In the genomic region with DNA sequence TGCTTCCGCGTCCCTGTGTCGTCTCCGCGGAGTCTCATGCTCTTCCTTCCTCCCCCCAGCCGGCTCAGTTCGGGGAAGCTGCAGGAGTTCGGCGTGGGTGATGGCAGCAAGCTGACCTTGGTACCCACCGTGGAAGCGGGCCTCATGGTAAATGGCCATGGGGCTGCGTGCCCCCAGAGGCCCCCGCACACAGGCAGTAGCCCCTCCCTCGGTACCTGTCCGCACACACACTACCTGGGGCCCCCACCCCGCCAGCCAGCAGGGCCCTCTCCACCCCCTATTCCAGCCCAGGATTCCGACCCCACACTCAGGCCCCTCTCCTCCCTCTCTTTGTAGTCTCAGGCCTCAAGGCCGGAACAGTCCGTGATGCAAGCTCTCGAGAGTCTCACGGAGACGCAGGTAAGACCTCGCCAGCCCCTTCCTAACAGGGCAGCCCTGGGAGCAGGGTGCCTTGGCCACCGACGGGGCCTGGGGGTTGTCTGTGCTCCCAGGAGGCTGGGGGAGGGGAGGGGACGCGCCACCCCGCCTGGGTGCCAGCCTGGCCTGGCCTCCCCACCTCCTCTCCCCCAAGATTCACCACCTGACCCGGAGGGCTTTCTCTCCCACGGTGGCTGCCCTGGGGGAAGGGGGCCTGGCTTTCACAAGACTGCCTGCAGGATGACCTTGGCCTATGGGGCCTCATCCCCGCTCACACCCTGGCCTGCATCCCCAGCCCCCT, we compare ENCODE assay signal across 6 cellular contexts. TPM values are rescaled to one million over a fixed set of nuclear protein-coding genes. Genes with fewer than 3 reads are reported as not detected.
A peak's percentile ranks its signal among the peaks of the same experiment; 100 is the strongest.
DNase-seq lines count a peak whose midpoint lies in the region; ATAC-seq and FAIRE-seq lines count a peak whose summit lies in the region.

No MANE protein-coding gene starts in this region.

- H3K4me3 ChIP-seq in H7 (ENCODE audit: insufficient read depth, low read depth, low read length) (peak overlapping the region; percentile 93), right cardiac atrium (ENCODE audit: low read length) (peak overlapping the region; percentile 68)

- ATAC-seq in right cardiac atrium (no peak), HG02623 (IDR thresholded peaks at IDR 0.05; ENCODE audit: unreplicated experiment) (no peak)

- H3K27ac ChIP-seq in right cardiac atrium (ENCODE audit: low read length) (peak overlapping the region; percentile 98), temporal lobe (ENCODE audit: low read depth, low read length) (peak overlapping the region; percentile 95)

- FAIRE-seq in urothelium cell line (lab: Jason Lieb, UNC), result no peak

- H3K36me3 ChIP-seq in H7 (replicated peaks; ENCODE audit: control insufficient read depth, insufficient read depth, low read length), result peaks cover 16% of the 10 kb centered on the region

- intact Hi-C loops in right cardiac atrium (cut with DNase I), result no loop called here

- WGBS in right cardiac atrium, result 5% methylated on average over 31 of the region's 31 CpGs

- H3K27me3 ChIP-seq in H7 (ENCODE audit: control insufficient read depth, insufficient read depth, low read length) (no peaks in the 10 kb centered on the region), right cardiac atrium (ENCODE audit: control insufficient read depth, insufficient read depth) (no peaks in the 10 kb centered on the region)

- no peaks in the 10 kb centered on the region for H3K9me3 ChIP-seq in right cardiac atrium (ENCODE audit: control insufficient read depth, low read length)

- peaks cover 15% of the 10 kb centered on the region for H3K4me1 ChIP-seq in right cardiac atrium (ENCODE audit: control insufficient read depth, insufficient read depth, low read length)

- DNase-seq in H7 (peak; percentile 71), right cardiac atrium (peak in 1 of 3 donors; percentile 78), urothelium cell line (ENCODE audit: low spot score) (no peak)
- peak; percentile 60 for DNase-seq in activated CD4-positive, alpha-beta T cell treated with anti-CD3 and anti-CD28 coated beads, Interleukin-2, amount 50 U/mL, for 1 hour

RNA-seq across cellular contexts. Expression of a gene that starts 3.3 kb away (rescaled TPM):
- 35.1 and 50.3 TPM in 2 replicates for total RNA-seq in H7 (2014; rRNA removed; shearing (Covaris generic))
- total RNA-seq in right cardiac atrium, result 100 to 1,000 TPM in 1 of 4 donors, 10 to 100 TPM in 3; 50.2 to 123 (median 62.4) TPM
- polyA plus RNA-seq in right cardiac atrium, result 45.6 TPM
- total RNA-seq in temporal lobe, result 22.6 TPM

RNA-seq across cellular contexts. Expression of a gene that starts 10.1 kb away (rescaled TPM):
- total RNA-seq in H7 (2014; rRNA removed; shearing (Covaris generic)), result 44.7 and 53.1 TPM in 2 replicates
- total RNA-seq in right cardiac atrium (100 to 1,000 TPM; 490 to 706 (median 622) TPM), temporal lobe (27.5 TPM)
- polyA plus RNA-seq in right cardiac atrium, result 660 TPM

RNA-seq across cellular contexts. Expression of a gene that starts 13.9 kb away (rescaled TPM):
- 6.7 and 9.8 TPM in 2 replicates for total RNA-seq in H7 (2014; rRNA removed; shearing (Covaris generic))
- total RNA-seq in right cardiac atrium (1 to 10 TPM in 3 of 4 donors, under 1 TPM in 1; 0.89 to 2.2 (median 1.5) TPM), temporal lobe (6.4 TPM)
- polyA plus RNA-seq in right cardiac atrium, result 0.97 TPM

RNA-seq across cellular contexts. Expression of a gene that starts 17.5 kb away (rescaled TPM):
- total RNA-seq in H7 (2014; rRNA removed; shearing (Covaris generic)), result 219 and 221 TPM in 2 replicates
- total RNA-seq in right cardiac atrium (100 to 1,000 TPM; 288 to 417 (median 333) TPM), temporal lobe (289 TPM)
- 370 TPM for polyA plus RNA-seq in right cardiac atrium

RNA-seq across cellular contexts. Expression of a gene that starts 23.7 kb away (rescaled TPM):
- total RNA-seq in H7 (2014; rRNA removed; shearing (Covaris generic)), result 78.0 and 83.1 TPM in 2 replicates
- 10 to 100 TPM; 15.9 to 18.1 (median 17.0) TPM for total RNA-seq in right cardiac atrium
- 25.3 TPM for polyA plus RNA-seq in right cardiac atrium
- 8.9 TPM for total RNA-seq in temporal lobe
